In genomic region chrX:37541991-37542390, GRCh38 we compare ENCODE assay signal across 34 cellular contexts. TPM values are rescaled to one million over a fixed set of nuclear protein-coding genes. Genes with fewer than 3 reads are reported as not detected.
DNase-seq lines count a peak whose midpoint lies in the region; FAIRE-seq and TF ChIP-seq lines count a peak whose summit lies in the region.
"Had no signal": no experiment of that assay in that cellular context is flagged by ENCODE, and none has a peak within 500 bp of the region (broad histone marks: within the 10 kb centered on the region; RNA-seq: fewer than 3 reads in every experiment).

No MANE protein-coding gene starts in this region.

- intact Hi-C loops in kidney (cut with DNase I), result no loop called here

- no peaks in the 10 kb centered on the region for H3K9me3 ChIP-seq in kidney (ENCODE audit: control insufficient read depth in 1 of 2, low read length in 2 of 2)
- H3K9me3 ChIP-seq: A549, BE2C, Caco-2 had no signal

- H3K4me1 Mint-ChIP-seq in chondrocyte (ENCODE audit: low read depth), result no peaks in the 10 kb centered on the region
- H3K4me1 Mint-ChIP-seq: B cell; CD14-positive monocyte; CD4-positive, alpha-beta memory T cell; CD4-positive, CD25-positive, alpha-beta regulatory T cell; CD8-positive, alpha-beta memory T cell had no signal

- no peak overlapping the region for H3K27ac Mint-ChIP-seq in chondrocyte (ENCODE audit: unreplicated experiment)
- H3K27ac Mint-ChIP-seq: B cell; CD14-positive monocyte; CD4-positive, alpha-beta T cell; CD4-positive, CD25-positive, alpha-beta regulatory T cell; CD8-positive, alpha-beta memory T cell; CD8-positive, alpha-beta T cell had no signal

- H3K4me3 Mint-ChIP-seq in chondrocyte (ENCODE audit: unreplicated experiment), result no peak overlapping the region
- H3K4me3 Mint-ChIP-seq: B cell; CD14-positive monocyte; CD4-positive, alpha-beta memory T cell; CD4-positive, alpha-beta T cell; CD4-positive, CD25-positive, alpha-beta regulatory T cell; CD8-positive, alpha-beta memory T cell; CD8-positive, alpha-beta T cell had no signal

- no peaks in the 10 kb centered on the region for H3K27me3 Mint-ChIP-seq in chondrocyte (ENCODE audit: low read depth)
- H3K27me3 Mint-ChIP-seq: B cell; CD4-positive, alpha-beta T cell; CD4-positive, CD25-positive, alpha-beta regulatory T cell had no signal

- H3K9me3 Mint-ChIP-seq in chondrocyte (ENCODE audit: low read depth), result peaks cover 12% of the 10 kb centered on the region
- H3K9me3 Mint-ChIP-seq: CD4-positive, alpha-beta T cell; CD8-positive, alpha-beta T cell had no signal

- FAIRE-seq in kidney (lab: Jason Lieb, UNC), result no peak
- FAIRE-seq: A204.1, D721Med had no signal

- H3K4me3 ChIP-seq in kidney (ENCODE audit: low read length in 2 of 2), result no peak overlapping the region
- H3K4me3 ChIP-seq: A549; BLaER1; BLaER1 treated with 17β-estradiol and CSF1 and Interleukin-3, amounts not matched to agents 10 nM and 100 nM had no signal

- H3K4me1 ChIP-seq in kidney (ENCODE audit: control insufficient read depth in 1 of 2, insufficient read depth in 1 of 2, low read depth in 1 of 2, low read length in 2 of 2), result no peaks in the 10 kb centered on the region
- H3K4me1 ChIP-seq: A549; BE2C; BLaER1; BLaER1 treated with 17β-estradiol and CSF1 and Interleukin-3, amounts not matched to agents 10 nM and 100 nM; Caco-2 had no signal

- no peak for TF ChIP-seq CTCF in chondrocyte (IDR thresholded peaks at IDR 0.05)
- TF ChIP-seq CTCF in kidney (IDR thresholded peaks at IDR 0.05; ENCODE audit: borderline replicate concordance, extremely low read depth, insufficient read depth), result no peak

- no peak overlapping the region for H3K9ac ChIP-seq in kidney (ENCODE audit: low read length in 2 of 2)
- H3K9ac ChIP-seq: BLaER1; BLaER1 treated with 17β-estradiol and CSF1 and Interleukin-3, amounts not matched to agents 10 nM and 100 nM had no signal

- H3K27ac ChIP-seq in kidney (ENCODE audit: low read depth in 2 of 2, low read length in 2 of 2), result no peak overlapping the region
- H3K27ac ChIP-seq: 22Rv1; A549; BLaER1; BLaER1 treated with 17β-estradiol and CSF1 and Interleukin-3, amounts not matched to agents 10 nM and 100 nM; C4-2B had no signal

- DNase-seq in chondrocyte (ENCODE audit: low spot score), result peak; percentile 75
- peak; percentile 49 for DNase-seq in kidney
- DNase-seq in NCI-H1694 (lab: John Stamatoyannopoulos, UW), result no peak
- no peak for DNase-seq in NCI-H82 (lab: John Stamatoyannopoulos, UW)
- DNase-seq: 8988T; ACHN; AML-193; BE2C; C1 segment of cervical spinal cord; Caco-2; Calu3; CD4-positive, alpha-beta memory T cell; CD4-positive, alpha-beta T cell; CD4-positive, CD25-positive, alpha-beta regulatory T cell; CD8-positive, alpha-beta memory T cell; CD8-positive, alpha-beta T cell; COR-L47; DMS 273 treated with DMSO at 0.1 percent for 48 hours; DMS153; DMS53; DMS79; DMS79 treated with DMSO at 0.1 percent for 48 hours; DND-41; EL had no signal

- H3K36me3 Mint-ChIP-seq in chondrocyte (ENCODE audit: low read depth), result no peaks in the 10 kb centered on the region
- H3K36me3 Mint-ChIP-seq: CD14-positive monocyte; CD4-positive, alpha-beta memory T cell; CD4-positive, CD25-positive, alpha-beta regulatory T cell; CD8-positive, alpha-beta memory T cell; CD8-positive, alpha-beta T cell had no signal

- H3K36me3 ChIP-seq in kidney (ENCODE audit: control insufficient read depth in 1 of 2, insufficient read depth in 2 of 2, low read length in 2 of 2), result no peaks in the 10 kb centered on the region
- H3K36me3 ChIP-seq: BE2C; BLaER1; BLaER1 treated with 17β-estradiol and CSF1 and Interleukin-3, amounts not matched to agents 10 nM and 100 nM had no signal

RNA-seq across cellular contexts. Expression of gene LANCL3, which starts 29.5 kb away (rescaled TPM):
- total RNA-seq in chondrocyte (0.05 TPM in 1 of 3 replicates, not detected in the others), kidney (0.38 TPM)
- 0.30 TPM for polyA plus RNA-seq in kidney (ENCODE audit: insufficient read depth, low read depth, low replicate concordance)
- total RNA-seq: Caco-2 had no signal
- polyA plus RNA-seq: A549; BJ; CD4-positive, CD25-positive, alpha-beta regulatory T cell had no signal

Comparison
In these comparisons a context has a peak if more than half of its experiments do, and no peak if none do; other contexts are left out.
1. DNase-seq: peak in chondrocyte (single experiment) and kidney (single experiment); none in NCI-H1694 (single experiment) and NCI-H82 (single experiment).